Comparison of ENCODE assay signal across 22 cellular contexts in the genomic region with DNA sequence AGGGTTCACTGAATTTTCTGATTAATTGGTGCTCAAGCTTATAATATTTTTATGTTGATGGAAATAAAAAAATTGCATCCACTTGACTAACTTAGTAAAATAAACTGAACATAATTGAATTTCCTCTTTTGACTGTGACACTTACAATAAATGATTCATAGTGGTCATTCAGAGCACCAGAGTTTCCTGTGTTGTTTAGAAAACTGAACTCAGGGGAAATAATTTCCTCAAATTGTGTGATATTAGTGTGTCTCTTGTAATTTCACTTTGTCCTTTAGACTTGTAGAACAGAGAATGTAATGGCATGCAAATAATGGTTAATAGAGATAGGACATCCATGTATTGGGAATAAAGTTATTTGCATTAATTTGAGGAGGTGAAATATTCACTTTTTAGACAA.
DNase-seq lines count a peak whose midpoint lies in the region; ATAC-seq and TF ChIP-seq lines count a peak whose summit lies in the region.
"Had no signal": no experiment of that assay in that cellular context is flagged by ENCODE, and none has a peak within 500 bp of the region (broad histone marks: within the 10 kb centered on the region; RNA-seq: fewer than 3 reads in every experiment).

No MANE protein-coding gene starts in this region.

- peak; percentile 56 for ATAC-seq in GM21619 (IDR thresholded peaks at IDR 0.05; ENCODE audit: unreplicated experiment)
- ATAC-seq: esophagus mucosa, left lung had no signal

- H3K4me3 ChIP-seq in NB4 (ENCODE audit: low read depth, low read length), result no peak overlapping the region
- no peak overlapping the region for H3K4me3 ChIP-seq in foreskin fibroblast (ENCODE audit: low read depth in 1 of 2, low read length in 2 of 2)
- H3K4me3 ChIP-seq: left lung, neural progenitor cell, testis had no signal

- TF ChIP-seq CTCF in NB4 (IDR thresholded peaks at IDR 0.05; ENCODE audit: low read depth, low read length), result no peak
- no peak for TF ChIP-seq CTCF in foreskin fibroblast (IDR thresholded peaks at IDR 0.05; ENCODE audit: low read depth, low read length)

- peak; percentile 49 to 57 for DNase-seq in AML-193 (lab: John Stamatoyannopoulos, UW)
- peak; percentile 11 for DNase-seq in NB4 (ENCODE audit: low read depth)
- DNase-seq in foreskin fibroblast, result peak; percentile 2 to 27
- no peak for DNase-seq in caudate nucleus (lab: John Stamatoyannopoulos, UW)
- DNase-seq in NCI-H526 treated with DMSO at 0.1 percent for 48 hours (lab: John Stamatoyannopoulos, UW), result no peak
- DNase-seq in NCI-H510A (lab: John Stamatoyannopoulos, UW), result no peak
- DNase-seq in nucleus accumbens (lab: John Stamatoyannopoulos, UW), result no peak
- DNase-seq: activated CD4-positive, alpha-beta T cell treated with anti-CD3 and anti-CD28 coated beads, Interleukin-2, amount 50 U/mL, for 48 hours; activated naive CD4-positive, alpha-beta T cell; anterior cingulate cortex; CD4-positive, alpha-beta T cell; DMS53; left lung; midbrain; NCI-H2029; NCI-H510A treated with DMSO at 0.1 percent for 48 hours; SHP77 treated with DMSO at 0.1 percent for 48 hours; testis had no signal

- no peak for TF ChIP-seq POLR2A in NB4 (IDR thresholded peaks at IDR 0.05; ENCODE audit: extremely low read depth, insufficient read length)

- H3K27ac ChIP-seq in caudate nucleus (ENCODE audit: low read depth, low read length), result no peak overlapping the region
- H3K27ac ChIP-seq: left lung, neural progenitor cell, testis, VCaP had no signal

Comparison
In these comparisons a context has a peak if more than half of its experiments do, and no peak if none do; other contexts are left out.
1. DNase-seq: peak in AML-193 (2 of 2), NB4 (single experiment) and foreskin fibroblast (2 of 2); none in caudate nucleus (0 of 61), NCI-H526 treated with DMSO at 0.1 percent for 48 hours (single experiment), NCI-H510A (single experiment) and nucleus accumbens (0 of 56).